Comparison of ENCODE assay signal across 8 cellular contexts in the genomic region with DNA sequence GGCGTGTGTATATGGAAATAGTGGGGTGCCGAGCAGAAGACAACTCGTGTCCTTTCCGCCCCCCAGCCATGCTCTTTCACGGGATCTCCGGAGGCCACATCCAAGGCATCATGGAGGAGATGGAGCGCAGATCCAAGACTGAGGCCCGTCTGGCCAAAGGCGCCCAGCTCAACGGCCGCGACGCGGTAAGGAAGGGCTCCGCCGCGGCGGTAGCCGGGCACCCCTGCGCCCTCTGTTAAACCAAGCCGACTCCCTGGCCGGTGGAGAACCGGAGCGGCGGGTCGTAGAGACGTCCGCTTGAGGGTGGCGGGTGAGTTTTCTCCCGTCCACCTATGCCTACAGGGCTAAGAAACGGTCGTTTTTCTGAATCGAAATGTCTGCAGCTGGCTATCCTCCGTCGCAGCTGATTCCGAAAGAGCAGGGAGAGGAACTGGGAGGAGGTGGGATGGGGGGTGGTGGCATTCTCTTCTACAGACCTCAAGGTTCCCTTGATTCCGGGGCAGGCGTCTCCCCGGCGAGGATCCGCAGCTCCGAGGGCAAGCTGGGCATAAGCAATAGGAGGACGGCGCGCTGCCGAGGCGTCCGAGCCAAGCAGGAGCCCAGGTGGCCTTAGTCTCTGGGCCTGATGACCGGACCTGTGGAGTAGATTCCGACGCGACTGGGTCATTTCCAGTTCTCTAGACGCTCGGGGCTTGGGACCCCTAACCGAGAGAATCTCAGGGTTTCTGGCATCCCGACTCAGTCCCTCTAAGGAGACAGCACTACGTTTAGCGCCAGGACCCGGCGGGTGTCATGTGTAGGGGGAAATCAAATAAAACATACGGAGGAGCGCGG. TPM values are rescaled to one million over a fixed set of nuclear protein-coding genes. Genes with fewer than 3 reads are reported as not detected.
DNase-seq lines count a peak whose midpoint lies in the region; ATAC-seq lines count a peak whose summit lies in the region.

No MANE protein-coding gene starts in this region.

- H3K4me3 ChIP-seq in skin epidermis: peak overlapping the region in 4 of 7 experiments; percentile 3 to 31 (median 16)

- H3K27ac ChIP-seq in skin epidermis: no peak overlapping the region

- intact Hi-C loops in left ventricle myocardium superior (cut with micrococcal nuclease): no loop called here

- peak; percentile 46 for ATAC-seq in left ventricle myocardium superior
- no peak for ATAC-seq in HG02759 (IDR thresholded peaks at IDR 0.05; ENCODE audit: unreplicated experiment)

- peak; percentile 29 for DNase-seq in SIG-M5 treated with dmso at 0.1 percent for 504 hours (lab: John Stamatoyannopoulos, UW; ENCODE audit: unreplicated experiment)
- no peak for DNase-seq in SIG-M5 (lab: John Stamatoyannopoulos, UW)
- DNase-seq in activated CD4-positive, alpha-beta T cell treated with anti-CD3 and anti-CD28 coated beads, Interleukin-2, amount 50 U/mL, for 48 hours: peak; percentile 20 to 32
- no peak for DNase-seq in left ventricle myocardium superior
- DNase-seq in activated CD4-positive, CD25-positive, alpha-beta regulatory T cell (lab: John Stamatoyannopoulos, UW): no peak
- no peak for DNase-seq in cerebellum (ENCODE audit: low spot score)

RNA-seq across cellular contexts. Expression of a gene that starts 0.9 kb away (rescaled TPM):
- total RNA-seq in left ventricle myocardium superior (0.27 TPM), cerebellum (2.4 TPM)

RNA-seq across cellular contexts. Expression of a gene that starts 15.6 kb away (rescaled TPM):
- total RNA-seq in left ventricle myocardium superior: 4.9 TPM
- total RNA-seq in cerebellum: 0.82 TPM

Comparison
In these comparisons a context has a peak if more than half of its experiments do, and no peak if none do; other contexts are left out.
1. DNase-seq: peak in SIG-M5 treated with dmso at 0.1 percent for 504 hours (single experiment) and activated CD4-positive, alpha-beta T cell treated with anti-CD3 and anti-CD28 coated beads, Interleukin-2, amount 50 U/mL, for 48 hours (2 of 2); none in SIG-M5 (single experiment), left ventricle myocardium superior (single experiment), activated CD4-positive, CD25-positive, alpha-beta regulatory T cell (0 of 4) and cerebellum (single experiment).